In genomic region chr20:62066983-62067433, GRCh38 we compare ENCODE assay signal across 8 cellular contexts. TPM values are rescaled to one million over a fixed set of nuclear protein-coding genes. Genes with fewer than 3 reads are reported as not detected.
DNase-seq lines count a peak whose midpoint lies in the region; ATAC-seq and TF ChIP-seq lines count a peak whose summit lies in the region.

No MANE protein-coding gene starts in this region.

- peak; percentile 74 to 80 for TF ChIP-seq POLR2A in Peyer's patch (IDR thresholded peaks at IDR 0.05)

- TF ChIP-seq CTCF in Peyer's patch (IDR thresholded peaks at IDR 0.05), result no peak

- H3K4me1 ChIP-seq in Peyer's patch (peaks cover 15 to 59% (median 17%) of the 10 kb centered on the region in 4 donors), ectodermal cell (ENCODE audit: control insufficient read depth, insufficient read depth, low read length) (peaks cover 21% of the 10 kb centered on the region), mononuclear cell (ENCODE audit: insufficient read depth, low read length) (peaks cover 41% of the 10 kb centered on the region)

- DNase-seq in NCI-H1417 (lab: John Stamatoyannopoulos, UW) (peak in 2 of 3 experiments; percentile 54 to 78), NCI-H1417 treated with DMSO at 0.1 percent for 48 hours (lab: John Stamatoyannopoulos, UW) (no peak), Peyer's patch (peak; percentile 52 to 79 (median 64)), hepatic stellate cell (ENCODE audit: low spot score) (no peak)

- peaks cover 0 to 4% (median 0%) of the 10 kb centered on the region in 3 donors for H3K36me3 ChIP-seq in Peyer's patch
- H3K36me3 ChIP-seq in ectodermal cell (ENCODE audit: control insufficient read depth, insufficient read depth, low read length), result no peaks in the 10 kb centered on the region

- peak overlapping the region; percentile 64 to 91 (median 83) for H3K4me3 ChIP-seq in Peyer's patch
- H3K4me3 ChIP-seq in ectodermal cell (ENCODE audit: insufficient read depth, low read depth, low read length), result peak overlapping the region; percentile 47
- peak overlapping the region; percentile 58 for H3K4me3 ChIP-seq in mononuclear cell (ENCODE audit: low read length)

- H3K27ac ChIP-seq in Peyer's patch (peak overlapping the region; percentile 83 to 100 (median 94)), ectodermal cell (ENCODE audit: insufficient read depth, low read depth, low read length, poor library complexity, severe bottlenecking) (no peak overlapping the region)

- no peaks in the 10 kb centered on the region for H3K27me3 ChIP-seq in Peyer's patch
- no peaks in the 10 kb centered on the region for H3K27me3 ChIP-seq in ectodermal cell (ENCODE audit: control insufficient read depth, insufficient read depth, low read length, poor library complexity, severe bottlenecking)
- no peaks in the 10 kb centered on the region for H3K27me3 ChIP-seq in mononuclear cell (ENCODE audit: insufficient read depth, low read length)

- no peaks in the 10 kb centered on the region for H3K9me3 ChIP-seq in Peyer's patch
- H3K9me3 ChIP-seq in ectodermal cell (ENCODE audit: control insufficient read depth, low read length), result no peaks in the 10 kb centered on the region
- H3K9me3 ChIP-seq in mononuclear cell (ENCODE audit: low read depth, low read length), result no peaks in the 10 kb centered on the region

- no peak for ATAC-seq in HG03097 (IDR thresholded peaks at IDR 0.05; ENCODE audit: low FRiP score, unreplicated experiment)
- no peak for ATAC-seq in HG03439 (IDR thresholded peaks at IDR 0.05; ENCODE audit: unreplicated experiment)

- 22 to 26% methylated on average over 15 of the region's 15 CpGs for WGBS in ectodermal cell, 2 experiments

RNA-seq across cellular contexts. Expression of gene TAF4, which starts 1.3 kb away (rescaled TPM):
- 10 to 100 TPM; 18.9 to 93.5 (median 31.0) TPM for total RNA-seq in Peyer's patch
- 19.1 TPM for polyA plus RNA-seq in ectodermal cell (2013, experiment 1 of 4)
- 20.6 TPM for polyA plus RNA-seq in ectodermal cell (2013, experiment 2 of 4)
- polyA plus RNA-seq in ectodermal cell (2013, experiment 3 of 4), result 20.8 TPM
- polyA plus RNA-seq in ectodermal cell (2013, experiment 4 of 4), result 19.3 TPM
- total RNA-seq in mononuclear cell, result 7.7 TPM

RNA-seq across cellular contexts. Expression of gene LSM14B, which starts 55.3 kb away (rescaled TPM):
- total RNA-seq in Peyer's patch (10 to 100 TPM; 27.1 to 35.5 (median 33.3) TPM), mononuclear cell (17.8 TPM)
- 91.0 TPM for polyA plus RNA-seq in ectodermal cell (2013, experiment 1 of 4)
- 90.3 TPM for polyA plus RNA-seq in ectodermal cell (2013, experiment 2 of 4)
- polyA plus RNA-seq in ectodermal cell (2013, experiment 3 of 4), result 64.4 TPM
- 71.8 TPM for polyA plus RNA-seq in ectodermal cell (2013, experiment 4 of 4)

Comparison
In these comparisons a context has a peak if more than half of its experiments do, and no peak if none do; other contexts are left out.
1. DNase-seq: peak in NCI-H1417 (2 of 3) and Peyer's patch (3 of 3); none in NCI-H1417 treated with DMSO at 0.1 percent for 48 hours (single experiment) and hepatic stellate cell (single experiment).
2. Peak in every context shown above with its lines, with median percentiles within 50 percentile points of each other: H3K4me3 ChIP-seq.